8 cellular contexts compared by ENCODE assay signal in genomic region chr9:110048473-110048975, GRCh38.
DNase-seq lines count a peak whose midpoint lies in the region; ATAC-seq and TF ChIP-seq lines count a peak whose summit lies in the region.

No MANE protein-coding gene starts in this region.

- DNase-seq in AG08396 (ENCODE audit: low spot score) (peak; percentile 88), NCI-H82 treated with DMSO at 0.1 percent for 48 hours (lab: John Stamatoyannopoulos, UW; ENCODE audit: unreplicated experiment) (peak; percentile 15), endothelial cell (ENCODE audit: low spot score) (peak; percentile 83), mucosa of descending colon (peak; percentile 76 to 89 (median 76))
- DNase-seq in activated CD8-positive, alpha-beta memory T cell treated with anti-CD3 and anti-CD28 coated beads for 4 hours (ENCODE audit: low read depth in 2 of 2) = peak; percentile 38 to 49
- DNase-seq in stimulated activated CD8-positive, alpha-beta memory T cell treated with anti-CD3 and anti-CD28 coated beads, Interleukin-4, amount 100 ng/mL, for 4 hours (ENCODE audit: low read depth in 2 of 2, low spot score in 1 of 2) = peak; percentile 31 to 51

- peak; percentile 76 for ATAC-seq in GM18909 (IDR thresholded peaks at IDR 0.05; ENCODE audit: poor library complexity, unreplicated experiment)
- peak; percentile 68 for ATAC-seq in HG03108 (IDR thresholded peaks at IDR 0.05; ENCODE audit: unreplicated experiment)
- ATAC-seq in mucosa of descending colon = peak; percentile 93

- TF ChIP-seq CTCF in endothelial cell (IDR thresholded peaks at IDR 0.05; ENCODE audit: unreplicated experiment) (no peak), mucosa of descending colon (IDR thresholded peaks at IDR 0.05) (no peak)

- H3K36me3 ChIP-seq in mucosa of descending colon (ENCODE audit: low read depth) = no peaks in the 10 kb centered on the region

- intact Hi-C loops in mucosa of descending colon (cut with DNase I, micrococcal nuclease) = loop anchor here in 1 of 2 donors (10.0 kb wide), 1 partner anchor 96 kb away; no protein-coding TSS in a partner anchor

- peaks cover 11% of the 10 kb centered on the region for H3K4me1 ChIP-seq in mucosa of descending colon (ENCODE audit: low read depth)

- H3K4me3 Mint-ChIP-seq in endothelial cell (ENCODE audit: unreplicated experiment) = peak overlapping the region; percentile 100

- H3K36me3 Mint-ChIP-seq in endothelial cell (ENCODE audit: low read depth, unreplicated experiment) = peaks cover 16% of the 10 kb centered on the region

- H3K27ac Mint-ChIP-seq in endothelial cell (ENCODE audit: unreplicated experiment) = peak overlapping the region; percentile 87

- no peaks in the 10 kb centered on the region for H3K9me3 Mint-ChIP-seq in endothelial cell (ENCODE audit: unreplicated experiment)

- peaks cover 13% of the 10 kb centered on the region for H3K27me3 Mint-ChIP-seq in endothelial cell (ENCODE audit: unreplicated experiment)

- H3K4me3 ChIP-seq in mucosa of descending colon = peak overlapping the region; percentile 25

- H3K9me3 ChIP-seq in mucosa of descending colon = no peaks in the 10 kb centered on the region

- H3K4me1 Mint-ChIP-seq in endothelial cell (ENCODE audit: unreplicated experiment) = peaks cover 51% of the 10 kb centered on the region

Comparison
In these comparisons a context has a peak if more than half of its experiments do, and no peak if none do; other contexts are left out.
1. Peak in every context shown above with its lines: DNase-seq, ATAC-seq and H3K4me3 ChIP-seq.
2. DNase-seq: peak in every context shown above with its lines; median percentile 88 in AG08396; 83 in endothelial cell; 76 in mucosa of descending colon; 44 in activated CD8-positive, alpha-beta memory T cell treated with anti-CD3 and anti-CD28 coated beads for 4 hours; 41 in stimulated activated CD8-positive, alpha-beta memory T cell treated with anti-CD3 and anti-CD28 coated beads, Interleukin-4, amount 100 ng/mL, for 4 hours; 15 in NCI-H82 treated with DMSO at 0.1 percent for 48 hours.